Comparison of ENCODE assay signal across 16 cellular contexts in genomic region chr2:180196419-180196977, GRCh38.
DNase-seq lines count a peak whose midpoint lies in the region; ATAC-seq and TF ChIP-seq lines count a peak whose summit lies in the region.
"Had no signal": no experiment of that assay in that cellular context is flagged by ENCODE, and none has a peak within 500 bp of the region (broad histone marks: within the 10 kb centered on the region; RNA-seq: fewer than 3 reads in every experiment).

No MANE protein-coding gene starts in this region.

- peaks cover 0 to 4% (median 4%) of the 10 kb centered on the region in 4 donors for H3K4me1 Mint-ChIP-seq in CD4-positive, alpha-beta memory T cell
- peaks cover 26% of the 10 kb centered on the region for H3K4me1 Mint-ChIP-seq in WTC11

- no peak overlapping the region for H3K27ac ChIP-seq in CD4-positive, alpha-beta memory T cell (ENCODE audit: low read depth, low read length)
- H3K27ac ChIP-seq: body of pancreas had no signal

- no peak for TF ChIP-seq CTCF in WTC11 (IDR thresholded peaks at IDR 0.05)

- H3K9me3 ChIP-seq in CD4-positive, alpha-beta memory T cell (ENCODE audit: control insufficient read depth in 1 of 2, low read length in 2 of 2): no peaks in the 10 kb centered on the region
- H3K9me3 ChIP-seq: body of pancreas had no signal

- no peaks in the 10 kb centered on the region for H3K4me1 ChIP-seq in CD4-positive, alpha-beta memory T cell (ENCODE audit: insufficient read depth, low read length)
- H3K4me1 ChIP-seq: body of pancreas had no signal

- H3K4me3 ChIP-seq in CD4-positive, alpha-beta memory T cell (ENCODE audit: low read length in 2 of 2): no peak overlapping the region
- H3K4me3 ChIP-seq: body of pancreas, smooth muscle cell had no signal

- no peaks in the 10 kb centered on the region for H3K36me3 Mint-ChIP-seq in CD4-positive, alpha-beta memory T cell
- H3K36me3 Mint-ChIP-seq in WTC11: peaks cover 7% of the 10 kb centered on the region

- no peaks in the 10 kb centered on the region for H3K36me3 ChIP-seq in CD4-positive, alpha-beta memory T cell (ENCODE audit: insufficient read depth, low read length)

- DNase-seq in CD4-positive, alpha-beta memory T cell: no peak
- DNase-seq in WTC11 (ENCODE audit: low spot score): no peak
- no peak for DNase-seq in left lobe of liver (ENCODE audit: low spot score)
- DNase-seq in stimulated activated CD4-positive, alpha-beta T cell treated with anti-CD3 and anti-CD28 coated beads, Interleukin-1b, Interleukin-23, amount 100 ng/mL, for 48 hours: no peak
- no peak for DNase-seq in NCI-H2081 (lab: John Stamatoyannopoulos, UW)
- DNase-seq: activated CD4-positive, CD25-positive, alpha-beta regulatory T cell; activated naive CD4-positive, alpha-beta T cell treated with anti-CD3 and anti-CD28 coated beads for 36 hours; body of pancreas; Calu3; mesendoderm; NCI-H226; occipital lobe had no signal

- ATAC-seq in HG03378 (IDR thresholded peaks at IDR 0.05; ENCODE audit: unreplicated experiment) (peak; percentile 44), WTC11 (peak; percentile 78), left lobe of liver (peak; percentile 45), HG02588 (IDR thresholded peaks at IDR 0.05; ENCODE audit: unreplicated experiment) (no peak), GM21576 (IDR thresholded peaks at IDR 0.05; ENCODE audit: unreplicated experiment) (no peak)
- ATAC-seq: body of pancreas had no signal

- H3K9me3 Mint-ChIP-seq in CD4-positive, alpha-beta memory T cell: peaks cover 0 to 2% (median 0%) of the 10 kb centered on the region in 8 donors
- peaks cover 11% of the 10 kb centered on the region; the same call in 1 of the 2 replicates for H3K9me3 Mint-ChIP-seq in WTC11
- H3K9me3 Mint-ChIP-seq: activated naive CD4-positive, alpha-beta T cell treated with anti-CD3 and anti-CD28 coated beads for 36 hours had no signal

- POLR2A ChIA-PET in CD4-positive, alpha-beta memory T cell (lab: Charles Lee; ENCODE audit: partially characterized antibody): no interaction called here
- POLR2A ChIA-PET in WTC11 (lab: Charles Lee): no interaction called here

- peaks cover 0 to 1% of the 10 kb centered on the region in 2 donors for H3K27me3 Mint-ChIP-seq in CD4-positive, alpha-beta memory T cell
- no peaks in the 10 kb centered on the region for H3K27me3 Mint-ChIP-seq in WTC11 (ENCODE audit: low read depth)

- no peak overlapping the region for H3K27ac Mint-ChIP-seq in CD4-positive, alpha-beta memory T cell
- peak overlapping the region; percentile 94 for H3K27ac Mint-ChIP-seq in WTC11
- H3K27ac Mint-ChIP-seq: activated naive CD4-positive, alpha-beta T cell treated with anti-CD3 and anti-CD28 coated beads for 36 hours had no signal

- intact Hi-C loops in CD4-positive, alpha-beta memory T cell (cut with micrococcal nuclease): no loop called here

- no peaks in the 10 kb centered on the region for H3K27me3 ChIP-seq in CD4-positive, alpha-beta memory T cell (ENCODE audit: insufficient read depth, low read length)
- H3K27me3 ChIP-seq: body of pancreas had no signal

- H3K4me3 Mint-ChIP-seq in CD4-positive, alpha-beta memory T cell: peak overlapping the region; percentile 23 to 81 (median 64)
- peak overlapping the region; percentile 29; the same call in 1 of the 2 replicates for H3K4me3 Mint-ChIP-seq in WTC11
- H3K4me3 Mint-ChIP-seq: activated naive CD4-positive, alpha-beta T cell treated with anti-CD3 and anti-CD28 coated beads for 36 hours had no signal

- CTCF ChIA-PET in CD4-positive, alpha-beta memory T cell (lab: Charles Lee; ENCODE audit: partially characterized antibody): no interaction called here
- CTCF ChIA-PET in WTC11 (lab: Charles Lee): interaction anchor here (1.7 kb wide), 1 partner anchor 70 kb away, joined by 4 read pairs; no protein-coding TSS in a partner anchor

TF ChIP-seq in WTC11, 78 proteins besides CTCF, POLR2A, EP300 and RAD21:
- TF ChIP-seq EMX1 (CRISPR knock-in tag; IDR thresholded peaks at IDR 0.05): no peak
- peak; percentile 42; the same call in 1 of the 2 replicates for TF ChIP-seq MAX (CRISPR knock-in tag; IDR thresholded peaks at IDR 0.05)
- TF ChIP-seq ZBTB21 (CRISPR knock-in tag; IDR thresholded peaks at IDR 0.05; ENCODE audit: borderline replicate concordance): 0 out of 2 replicates have a peak, but pooled peaks have one; percentile 28
- TF ChIP-seq TEAD1 (CRISPR knock-in tag; IDR thresholded peaks at IDR 0.05): no peak
- no peak for TF ChIP-seq ZNF281 (CRISPR knock-in tag; IDR thresholded peaks at IDR 0.05)
- no peak for TF ChIP-seq STAT6 (CRISPR knock-in tag; conservative IDR thresholded peaks at IDR 0.05; ENCODE audit: low read depth)
TF ChIP-seq in WTC11: peak in this region for 2.

Comparison
In these comparisons a context has a peak if more than half of its experiments do, and no peak if none do; other contexts are left out.
1. ATAC-seq: peak in HG03378 (single experiment), WTC11 (single experiment) and left lobe of liver (single experiment); none in HG02588 (single experiment) and GM21576 (single experiment).